Comparison of ENCODE assay signal across 21 cellular contexts in the genomic region with DNA sequence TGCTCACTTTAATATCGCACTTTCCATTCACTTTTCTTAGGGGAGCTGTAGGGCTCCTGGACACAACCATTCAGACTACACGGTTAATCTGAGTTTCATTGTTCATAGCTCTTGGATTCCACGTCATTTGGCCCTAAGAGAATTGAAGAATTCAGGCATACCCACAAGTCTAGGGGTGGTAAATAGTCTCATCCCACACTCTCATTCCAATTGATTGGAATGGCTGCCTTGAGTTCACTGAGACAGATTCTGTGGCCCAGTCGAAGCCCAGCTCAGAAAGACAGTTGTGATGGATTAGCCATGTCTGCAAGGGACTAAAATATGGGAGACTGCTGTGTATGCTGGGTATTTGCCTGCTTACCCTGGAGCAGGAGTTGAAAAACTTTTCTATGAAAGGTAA.
"Had no signal": no experiment of that assay in that cellular context is flagged by ENCODE, and none has a peak within 500 bp of the region (broad histone marks: within the 10 kb centered on the region; RNA-seq: fewer than 3 reads in every experiment).

No MANE protein-coding gene starts in this region.

- H3K27ac ChIP-seq: brain microvascular endothelial cell, cardiac muscle cell, Peyer's patch, WERI-Rb-1 had no signal

- DNase-seq: activated CD4-positive, alpha-beta T cell treated with anti-CD3 and anti-CD28 coated beads for 36 hours; activated CD8-positive, alpha-beta memory T cell treated with anti-CD3 and anti-CD28 coated beads, Interleukin-2, amount 50 U/mL, for 4 hours; activated CD8-positive, alpha-beta T cell treated with anti-CD3 and anti-CD28 coated beads for 36 hours; activated naive CD4-positive, alpha-beta T cell treated with anti-CD3 and anti-CD28 coated beads, Interleukin-2, amount 50 U/mL, for 16 hours; activated naive CD8-positive, alpha-beta T cell treated with anti-CD3 and anti-CD28 coated beads, Interleukin-2, amount 10 ng/mL, durations not matched to agents 7 days and 5 days; activated T-cell treated with anti-CD3 and anti-CD28 coated beads, Interleukin-2, amount 50 U/mL, for 72 hours; aorta; brain microvascular endothelial cell; cerebellar nuclear complex; NCI-H1105 treated with DMSO at 0.1 percent for 48 hours; NCI-H1436 treated with DMSO at 0.1 percent for 48 hours; NCI-H187 treated with DMSO at 0.1 percent for 48 hours; NCI-H2081 treated with DMSO at 0.1 percent for 48 hours; NCI-H446; NCI-H524; Peyer's patch; SHP77; T-cell; T-helper 2 cell; WERI-Rb-1 had no signal

- H3K36me3 ChIP-seq: brain microvascular endothelial cell, cardiac muscle cell, Peyer's patch, WERI-Rb-1 had no signal

- H3K4me3 ChIP-seq: cardiac muscle cell, Peyer's patch had no signal

- H3K27me3 ChIP-seq: brain microvascular endothelial cell, cardiac muscle cell, Peyer's patch had no signal

- ATAC-seq: activated CD4-positive, alpha-beta T cell treated with anti-CD3 and anti-CD28 coated beads for 36 hours; activated CD8-positive, alpha-beta T cell treated with anti-CD3 and anti-CD28 coated beads for 36 hours; activated T-cell treated with anti-CD3 and anti-CD28 coated beads, Interleukin-2, amount 50 U/mL, for 72 hours; T-cell had no signal

- H3K4me1 ChIP-seq: Peyer's patch had no signal
